ENCODE assay signal across 14 cellular contexts in genomic region chrX:37454537-37455285, GRCh38.
A peak's percentile ranks its signal among the peaks of the same experiment; 100 is the strongest.
DNase-seq lines count a peak whose midpoint lies in the region; ATAC-seq and TF ChIP-seq lines count a peak whose summit lies in the region.
"Had no signal": no experiment of that assay in that cellular context is flagged by ENCODE, and none has a peak within 500 bp of the region (broad histone marks: within the 10 kb centered on the region; RNA-seq: fewer than 3 reads in every experiment).

No MANE protein-coding gene starts in this region.

- no peak overlapping the region for H3K4me3 ChIP-seq in mucosa of rectum (ENCODE audit: low read length in 2 of 2)
- no peak overlapping the region for H3K4me3 ChIP-seq in dorsolateral prefrontal cortex

- H3K36me3 ChIP-seq in mucosa of rectum (ENCODE audit: control insufficient read depth in 2 of 2, insufficient read depth in 2 of 2, low read length in 2 of 2) = no peaks in the 10 kb centered on the region

- intact Hi-C loops in dorsolateral prefrontal cortex (cut with DNase I) = no loop called here

- H3K9ac ChIP-seq in mucosa of rectum (ENCODE audit: low read depth in 1 of 2, low read length in 2 of 2) = no peak overlapping the region

- no peak for ATAC-seq in HG03342 (IDR thresholded peaks at IDR 0.05; ENCODE audit: unreplicated experiment)
- ATAC-seq in GM18861 (IDR thresholded peaks at IDR 0.05; ENCODE audit: unreplicated experiment) = no peak
- ATAC-seq: activated CD8-positive, alpha-beta T cell treated with anti-CD3 and anti-CD28 coated beads for 36 hours had no signal

- peak overlapping the region; percentile 20 to 30 for H3K27ac ChIP-seq in mucosa of rectum (ENCODE audit: low read depth in 2 of 2, low read length in 2 of 2)
- H3K27ac ChIP-seq in dorsolateral prefrontal cortex = no peak overlapping the region

- peak overlapping the region; percentile 24 for H3K4me3 Mint-ChIP-seq in endothelial cell (ENCODE audit: unreplicated experiment)
- H3K4me3 Mint-ChIP-seq: activated CD8-positive, alpha-beta T cell treated with anti-CD3 and anti-CD28 coated beads for 36 hours; activated naive CD8-positive, alpha-beta T cell treated with anti-CD3 and anti-CD28 coated beads for 36 hours; immature natural killer cell; nephron had no signal

- H3K27me3 Mint-ChIP-seq in endothelial cell (ENCODE audit: unreplicated experiment) = no peaks in the 10 kb centered on the region
- H3K27me3 Mint-ChIP-seq: activated CD8-positive, alpha-beta T cell treated with anti-CD3 and anti-CD28 coated beads for 36 hours had no signal

- H3K9me3 Mint-ChIP-seq in endothelial cell (ENCODE audit: unreplicated experiment) = no peaks in the 10 kb centered on the region
- H3K9me3 Mint-ChIP-seq: activated CD8-positive, alpha-beta T cell treated with anti-CD3 and anti-CD28 coated beads for 36 hours; activated naive CD8-positive, alpha-beta T cell treated with anti-CD3 and anti-CD28 coated beads for 36 hours; immature natural killer cell had no signal

- no peak overlapping the region for H3K27ac Mint-ChIP-seq in endothelial cell (ENCODE audit: unreplicated experiment)
- H3K27ac Mint-ChIP-seq: activated CD8-positive, alpha-beta T cell treated with anti-CD3 and anti-CD28 coated beads for 36 hours; activated naive CD8-positive, alpha-beta T cell treated with anti-CD3 and anti-CD28 coated beads for 36 hours; immature natural killer cell; nephron had no signal

- TF ChIP-seq CTCF in endothelial cell (IDR thresholded peaks at IDR 0.05; ENCODE audit: unreplicated experiment) (no peak), dorsolateral prefrontal cortex (IDR thresholded peaks at IDR 0.05 in 54 of 56, conservative IDR thresholded peaks at IDR 0.05 in 2 of 56; ENCODE audit: low read depth in 1 of 56, partially characterized antibody in 56 of 56) (no peak)

- H3K4me1 ChIP-seq in mucosa of rectum (ENCODE audit: control insufficient read depth in 2 of 2, insufficient read depth in 2 of 2, low read length in 2 of 2) = peaks cover 0 to 4% of the 10 kb centered on the region in 2 donors

- H3K27me3 ChIP-seq in mucosa of rectum (ENCODE audit: control insufficient read depth in 2 of 2, insufficient read depth in 2 of 2, low read length in 2 of 2) (no peaks in the 10 kb centered on the region), dorsolateral prefrontal cortex (peaks cover 0 to 38% (median 3%) of the 10 kb centered on the region in 45 donors)

- no peaks in the 10 kb centered on the region for H3K9me3 ChIP-seq in mucosa of rectum (ENCODE audit: control insufficient read depth in 2 of 2, low read length in 2 of 2)

- DNase-seq in H4 (ENCODE audit: low spot score) = peak; percentile 19
- DNase-seq in RKO (ENCODE audit: low spot score) = peak; percentile 61
- no peak for DNase-seq in endothelial cell (ENCODE audit: low spot score)
- DNase-seq in dorsolateral prefrontal cortex = no peak
- DNase-seq in GOT3 (lab: John Stamatoyannopoulos, UW) = no peak
- DNase-seq: activated CD8-positive, alpha-beta T cell treated with anti-CD3 and anti-CD28 coated beads for 36 hours; activated naive CD8-positive, alpha-beta T cell treated with anti-CD3 and anti-CD28 coated beads for 36 hours; immature natural killer cell; NCI-H1048; NCI-H774 had no signal

- no peaks in the 10 kb centered on the region for H3K36me3 Mint-ChIP-seq in endothelial cell (ENCODE audit: low read depth, unreplicated experiment)
- H3K36me3 Mint-ChIP-seq: activated naive CD8-positive, alpha-beta T cell treated with anti-CD3 and anti-CD28 coated beads for 36 hours; immature natural killer cell had no signal

- no peaks in the 10 kb centered on the region for H3K4me1 Mint-ChIP-seq in endothelial cell (ENCODE audit: unreplicated experiment)
- H3K4me1 Mint-ChIP-seq: activated naive CD8-positive, alpha-beta T cell treated with anti-CD3 and anti-CD28 coated beads for 36 hours; immature natural killer cell; nephron had no signal

Comparison
In these comparisons a context has a peak if more than half of its experiments do, and no peak if none do; other contexts are left out.
1. DNase-seq: peak in H4 (single experiment) and RKO (single experiment); none in endothelial cell (single experiment), dorsolateral prefrontal cortex (0 of 10) and GOT3 (single experiment).
2. H3K27ac ChIP-seq: peak in mucosa of rectum (2 of 2); none in dorsolateral prefrontal cortex (0 of 59).